22 cellular contexts compared by ENCODE assay signal in genomic region chr12:117272690-117273089, GRCh38.
"Had no signal": no experiment of that assay in that cellular context is flagged by ENCODE, and none has a peak within 500 bp of the region (broad histone marks: within the 10 kb centered on the region; RNA-seq: fewer than 3 reads in every experiment).

No MANE protein-coding gene starts in this region.

- H3K36me3 Mint-ChIP-seq: mesothelial cell of epicardium had no signal

- H3K4me3 ChIP-seq: coronary artery, dorsolateral prefrontal cortex, esophagus muscularis mucosa, gastrocnemius medialis, heart right ventricle, left lung, lower lobe of right lung, mucosa of descending colon had no signal

- H3K9me3 ChIP-seq: esophagus muscularis mucosa, gastrocnemius medialis, heart right ventricle, left lung, lower lobe of right lung, mucosa of descending colon had no signal

- H3K4me1 Mint-ChIP-seq: mesothelial cell of epicardium had no signal

- H3K36me3 ChIP-seq: esophagus muscularis mucosa, heart right ventricle, left lung, lower lobe of right lung had no signal

- H3K27me3 ChIP-seq: dorsolateral prefrontal cortex, gastrocnemius medialis had no signal

- H3K27ac Mint-ChIP-seq: mesothelial cell of epicardium had no signal

- H3K4me1 ChIP-seq: esophagus muscularis mucosa, heart right ventricle, left lung, lower lobe of right lung had no signal

- H3K4me3 Mint-ChIP-seq: mesothelial cell of epicardium had no signal

- DNase-seq: dermis blood vessel endothelial cell; dorsolateral prefrontal cortex; effector CD4-positive, alpha-beta T cell; effector memory CD4-positive, alpha-beta T cell; foreskin melanocyte; glutamatergic neuron; head of caudate nucleus; hippocampal formation; left cardiac atrium; left lung; left ventricle myocardium superior; lower lobe of right lung; mesenchymal stem cell; mucosa of descending colon had no signal

- H3K27ac ChIP-seq: coronary artery, dorsolateral prefrontal cortex, esophagus muscularis mucosa, heart right ventricle, left lung, lower lobe of right lung had no signal

- FAIRE-seq: colon, endothelial cell of umbilical vein, islet of Langerhans had no signal

- ATAC-seq: left cardiac atrium, left lung, lower lobe of right lung, mucosa of descending colon had no signal
